In the genomic region with DNA sequence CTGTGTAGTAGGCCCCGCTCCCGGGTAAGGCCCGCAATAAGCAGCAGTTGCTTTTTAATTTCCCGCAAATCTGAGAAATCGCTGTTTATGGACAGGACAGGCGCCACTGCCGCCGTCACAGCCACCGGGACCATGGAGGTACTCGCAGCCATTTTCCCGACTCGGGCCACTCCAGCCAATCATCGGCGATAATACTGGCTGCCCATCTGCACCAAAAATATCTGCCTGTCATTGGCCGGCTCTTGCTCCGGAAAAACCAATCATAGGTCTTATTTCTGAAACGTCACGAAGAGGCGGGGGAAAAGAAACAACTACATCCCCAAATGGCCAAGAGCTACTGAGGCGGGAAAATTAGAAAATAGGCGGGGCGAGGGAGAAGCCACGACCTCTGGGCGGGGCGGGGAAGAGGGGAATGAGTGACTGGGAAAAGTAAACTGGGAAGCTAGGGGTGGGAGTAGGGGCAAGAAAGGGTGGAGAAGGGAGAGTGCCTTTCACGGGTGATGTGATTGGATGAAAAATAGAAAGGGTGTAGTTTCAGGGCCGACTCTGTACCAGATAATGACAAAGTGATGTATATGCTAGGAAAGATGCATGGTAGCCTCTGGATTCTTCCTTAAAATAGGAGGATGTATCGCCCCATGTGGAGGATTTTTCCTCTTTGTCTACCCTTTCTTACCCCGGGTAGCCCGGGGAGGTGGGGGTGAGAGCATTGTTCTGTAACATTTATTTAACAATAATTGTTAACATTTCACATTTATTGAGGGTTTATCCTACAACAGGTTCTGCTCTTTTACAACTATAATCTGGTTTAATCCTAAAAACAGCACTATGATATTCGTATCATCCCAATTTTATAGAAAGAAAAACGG, we compare ENCODE assay signal across 1 cellular context.
A peak's percentile ranks its signal among the peaks of the same experiment; 100 is the strongest.
TF ChIP-seq lines count a peak whose summit lies in the region.

A gene with protein sequence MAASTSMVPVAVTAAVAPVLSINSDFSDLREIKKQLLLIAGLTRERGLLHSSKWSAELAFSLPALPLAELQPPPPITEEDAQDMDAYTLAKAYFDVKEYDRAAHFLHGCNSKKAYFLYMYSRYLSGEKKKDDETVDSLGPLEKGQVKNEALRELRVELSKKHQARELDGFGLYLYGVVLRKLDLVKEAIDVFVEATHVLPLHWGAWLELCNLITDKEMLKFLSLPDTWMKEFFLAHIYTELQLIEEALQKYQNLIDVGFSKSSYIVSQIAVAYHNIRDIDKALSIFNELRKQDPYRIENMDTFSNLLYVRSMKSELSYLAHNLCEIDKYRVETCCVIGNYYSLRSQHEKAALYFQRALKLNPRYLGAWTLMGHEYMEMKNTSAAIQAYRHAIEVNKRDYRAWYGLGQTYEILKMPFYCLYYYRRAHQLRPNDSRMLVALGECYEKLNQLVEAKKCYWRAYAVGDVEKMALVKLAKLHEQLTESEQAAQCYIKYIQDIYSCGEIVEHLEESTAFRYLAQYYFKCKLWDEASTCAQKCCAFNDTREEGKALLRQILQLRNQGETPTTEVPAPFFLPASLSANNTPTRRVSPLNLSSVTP (minus strand): TSS at position 163 of the 869 bp plus-strand sequence. CDS start 11 bp downstream, at position 152.

TF ChIP-seq in HEK293, 187 proteins besides CTCF, POLR2A, EP300 and RAD21 (continued from another document and continues in another):
- TF ChIP-seq, protein P1, sequence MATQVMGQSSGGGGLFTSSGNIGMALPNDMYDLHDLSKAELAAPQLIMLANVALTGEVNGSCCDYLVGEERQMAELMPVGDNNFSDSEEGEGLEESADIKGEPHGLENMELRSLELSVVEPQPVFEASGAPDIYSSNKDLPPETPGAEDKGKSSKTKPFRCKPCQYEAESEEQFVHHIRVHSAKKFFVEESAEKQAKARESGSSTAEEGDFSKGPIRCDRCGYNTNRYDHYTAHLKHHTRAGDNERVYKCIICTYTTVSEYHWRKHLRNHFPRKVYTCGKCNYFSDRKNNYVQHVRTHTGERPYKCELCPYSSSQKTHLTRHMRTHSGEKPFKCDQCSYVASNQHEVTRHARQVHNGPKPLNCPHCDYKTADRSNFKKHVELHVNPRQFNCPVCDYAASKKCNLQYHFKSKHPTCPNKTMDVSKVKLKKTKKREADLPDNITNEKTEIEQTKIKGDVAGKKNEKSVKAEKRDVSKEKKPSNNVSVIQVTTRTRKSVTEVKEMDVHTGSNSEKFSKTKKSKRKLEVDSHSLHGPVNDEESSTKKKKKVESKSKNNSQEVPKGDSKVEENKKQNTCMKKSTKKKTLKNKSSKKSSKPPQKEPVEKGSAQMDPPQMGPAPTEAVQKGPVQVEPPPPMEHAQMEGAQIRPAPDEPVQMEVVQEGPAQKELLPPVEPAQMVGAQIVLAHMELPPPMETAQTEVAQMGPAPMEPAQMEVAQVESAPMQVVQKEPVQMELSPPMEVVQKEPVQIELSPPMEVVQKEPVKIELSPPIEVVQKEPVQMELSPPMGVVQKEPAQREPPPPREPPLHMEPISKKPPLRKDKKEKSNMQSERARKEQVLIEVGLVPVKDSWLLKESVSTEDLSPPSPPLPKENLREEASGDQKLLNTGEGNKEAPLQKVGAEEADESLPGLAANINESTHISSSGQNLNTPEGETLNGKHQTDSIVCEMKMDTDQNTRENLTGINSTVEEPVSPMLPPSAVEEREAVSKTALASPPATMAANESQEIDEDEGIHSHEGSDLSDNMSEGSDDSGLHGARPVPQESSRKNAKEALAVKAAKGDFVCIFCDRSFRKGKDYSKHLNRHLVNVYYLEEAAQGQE (tag by site-specific recombination; IDR thresholded peaks at IDR 0.05), result no peak
- TF ChIP-seq IKZF3 (tag by site-specific recombination; IDR thresholded peaks at IDR 0.05) (peak; percentile 100), ZNF747 (tag by site-specific recombination; IDR thresholded peaks at IDR 0.05) (no peak), ZNF350 (tag by site-specific recombination; IDR thresholded peaks at IDR 0.05) (no peak), ZNF311 (tag by site-specific recombination; IDR thresholded peaks at IDR 0.05; ENCODE audit: borderline replicate concordance) (no peak), ZNF48 (tag by site-specific recombination; IDR thresholded peaks at IDR 0.05) (no peak), ZNF155 (tag by site-specific recombination; IDR thresholded peaks at IDR 0.05) (no peak), OVOL3 (tag by site-specific recombination; IDR thresholded peaks at IDR 0.05) (no peak), GFI1B (tag by site-specific recombination; IDR thresholded peaks at IDR 0.05) (no peak), ZNF561 (tag by site-specific recombination; IDR thresholded peaks at IDR 0.05; ENCODE audit: borderline replicate concordance) (no peak; the same call in none of the 2 replicates), GLIS2 (tag by site-specific recombination; IDR thresholded peaks at IDR 0.05) (0 out of 2 replicates have a peak, but pooled peaks have one; percentile 49), ZNF837 (tag by site-specific recombination; IDR thresholded peaks at IDR 0.05) (no peak), ZSCAN30 (tag by site-specific recombination; IDR thresholded peaks at IDR 0.05) (0 out of 2 replicates have a peak, but pooled peaks have one; percentile 47), ZNF610 (tag by site-specific recombination; IDR thresholded peaks at IDR 0.05; ENCODE audit: borderline replicate concordance) (no peak), EGR2 (tag by site-specific recombination; IDR thresholded peaks at IDR 0.05; ENCODE audit: low read depth) (peak; percentile 2; the same call in 1 of the 2 replicates), ZBTB20 (tag by site-specific recombination; IDR thresholded peaks at IDR 0.05) (peak; percentile 67; the same call in 1 of the 2 replicates), KLF8 (tag by site-specific recombination; IDR thresholded peaks at IDR 0.05) (peak; percentile 93), ZNF707 (tag by site-specific recombination; IDR thresholded peaks at IDR 0.05) (no peak), ZNF558 (tag by site-specific recombination; IDR thresholded peaks at IDR 0.05) (peak; percentile 56; the same call in 1 of the 2 replicates), SP3 (tag by site-specific recombination; IDR thresholded peaks at IDR 0.05) (peak; percentile 97), ZNF585B (tag by site-specific recombination; IDR thresholded peaks at IDR 0.05) (no peak), ZNF76 (tag by site-specific recombination; IDR thresholded peaks at IDR 0.05; ENCODE audit: borderline replicate concordance, low read depth) (no peak; the same call in 1 of the 2 replicates), ZNF621 (tag by site-specific recombination; IDR thresholded peaks at IDR 0.05) (no peak), ZNF660 (tag by site-specific recombination; IDR thresholded peaks at IDR 0.05) (peak; percentile 63), ZNF426 (tag by site-specific recombination; IDR thresholded peaks at IDR 0.05) (no peak), PRDM1 (tag by site-specific recombination; IDR thresholded peaks at IDR 0.05) (peak; percentile 99)
- TF ChIP-seq, protein P2, sequence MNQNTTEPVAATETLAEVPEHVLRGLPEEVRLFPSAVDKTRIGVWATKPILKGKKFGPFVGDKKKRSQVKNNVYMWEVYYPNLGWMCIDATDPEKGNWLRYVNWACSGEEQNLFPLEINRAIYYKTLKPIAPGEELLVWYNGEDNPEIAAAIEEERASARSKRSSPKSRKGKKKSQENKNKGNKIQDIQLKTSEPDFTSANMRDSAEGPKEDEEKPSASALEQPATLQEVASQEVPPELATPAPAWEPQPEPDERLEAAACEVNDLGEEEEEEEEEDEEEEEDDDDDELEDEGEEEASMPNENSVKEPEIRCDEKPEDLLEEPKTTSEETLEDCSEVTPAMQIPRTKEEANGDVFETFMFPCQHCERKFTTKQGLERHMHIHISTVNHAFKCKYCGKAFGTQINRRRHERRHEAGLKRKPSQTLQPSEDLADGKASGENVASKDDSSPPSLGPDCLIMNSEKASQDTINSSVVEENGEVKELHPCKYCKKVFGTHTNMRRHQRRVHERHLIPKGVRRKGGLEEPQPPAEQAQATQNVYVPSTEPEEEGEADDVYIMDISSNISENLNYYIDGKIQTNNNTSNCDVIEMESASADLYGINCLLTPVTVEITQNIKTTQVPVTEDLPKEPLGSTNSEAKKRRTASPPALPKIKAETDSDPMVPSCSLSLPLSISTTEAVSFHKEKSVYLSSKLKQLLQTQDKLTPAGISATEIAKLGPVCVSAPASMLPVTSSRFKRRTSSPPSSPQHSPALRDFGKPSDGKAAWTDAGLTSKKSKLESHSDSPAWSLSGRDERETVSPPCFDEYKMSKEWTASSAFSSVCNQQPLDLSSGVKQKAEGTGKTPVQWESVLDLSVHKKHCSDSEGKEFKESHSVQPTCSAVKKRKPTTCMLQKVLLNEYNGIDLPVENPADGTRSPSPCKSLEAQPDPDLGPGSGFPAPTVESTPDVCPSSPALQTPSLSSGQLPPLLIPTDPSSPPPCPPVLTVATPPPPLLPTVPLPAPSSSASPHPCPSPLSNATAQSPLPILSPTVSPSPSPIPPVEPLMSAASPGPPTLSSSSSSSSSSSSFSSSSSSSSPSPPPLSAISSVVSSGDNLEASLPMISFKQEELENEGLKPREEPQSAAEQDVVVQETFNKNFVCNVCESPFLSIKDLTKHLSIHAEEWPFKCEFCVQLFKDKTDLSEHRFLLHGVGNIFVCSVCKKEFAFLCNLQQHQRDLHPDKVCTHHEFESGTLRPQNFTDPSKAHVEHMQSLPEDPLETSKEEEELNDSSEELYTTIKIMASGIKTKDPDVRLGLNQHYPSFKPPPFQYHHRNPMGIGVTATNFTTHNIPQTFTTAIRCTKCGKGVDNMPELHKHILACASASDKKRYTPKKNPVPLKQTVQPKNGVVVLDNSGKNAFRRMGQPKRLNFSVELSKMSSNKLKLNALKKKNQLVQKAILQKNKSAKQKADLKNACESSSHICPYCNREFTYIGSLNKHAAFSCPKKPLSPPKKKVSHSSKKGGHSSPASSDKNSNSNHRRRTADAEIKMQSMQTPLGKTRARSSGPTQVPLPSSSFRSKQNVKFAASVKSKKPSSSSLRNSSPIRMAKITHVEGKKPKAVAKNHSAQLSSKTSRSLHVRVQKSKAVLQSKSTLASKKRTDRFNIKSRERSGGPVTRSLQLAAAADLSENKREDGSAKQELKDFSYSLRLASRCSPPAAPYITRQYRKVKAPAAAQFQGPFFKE (tag by site-specific recombination; IDR thresholded peaks at IDR 0.05; ENCODE audit: borderline replicate concordance), result no peak
- TF ChIP-seq, protein P3, sequence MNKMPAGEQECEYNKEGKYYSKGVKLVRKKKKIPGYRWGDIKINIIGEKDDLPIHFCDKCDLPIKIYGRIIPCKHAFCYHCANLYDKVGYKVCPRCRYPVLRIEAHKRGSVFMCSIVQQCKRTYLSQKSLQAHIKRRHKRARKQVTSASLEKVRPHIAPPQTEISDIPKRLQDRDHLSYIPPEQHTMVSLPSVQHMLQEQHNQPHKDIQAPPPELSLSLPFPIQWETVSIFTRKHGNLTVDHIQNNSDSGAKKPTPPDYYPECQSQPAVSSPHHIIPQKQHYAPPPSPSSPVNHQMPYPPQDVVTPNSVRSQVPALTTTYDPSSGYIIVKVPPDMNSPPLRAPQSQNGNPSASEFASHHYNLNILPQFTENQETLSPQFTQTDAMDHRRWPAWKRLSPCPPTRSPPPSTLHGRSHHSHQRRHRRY (tag by site-specific recombination; IDR thresholded peaks at IDR 0.05), result no peak
- TF ChIP-seq, protein P4, sequence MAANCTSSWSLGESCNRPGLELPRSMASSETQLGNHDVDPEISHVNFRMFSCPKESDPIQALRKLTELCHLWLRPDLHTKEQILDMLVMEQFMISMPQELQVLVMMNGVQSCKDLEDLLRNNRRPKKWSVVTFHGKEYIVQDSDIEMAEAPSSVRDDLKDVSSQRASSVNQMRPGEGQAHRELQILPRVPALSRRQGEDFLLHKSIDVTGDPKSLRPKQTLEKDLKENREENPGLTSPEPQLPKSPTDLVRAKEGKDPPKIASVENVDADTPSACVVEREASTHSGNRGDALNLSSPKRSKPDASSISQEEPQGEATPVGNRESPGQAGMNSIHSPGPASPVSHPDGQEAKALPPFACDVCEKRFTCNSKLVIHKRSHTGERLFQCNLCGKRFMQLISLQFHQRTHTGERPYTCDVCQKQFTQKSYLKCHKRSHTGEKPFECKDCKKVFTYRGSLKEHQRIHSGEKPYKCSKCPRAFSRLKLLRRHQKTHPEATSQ (tag by site-specific recombination; IDR thresholded peaks at IDR 0.05), result no peak
- TF ChIP-seq, protein P5, sequence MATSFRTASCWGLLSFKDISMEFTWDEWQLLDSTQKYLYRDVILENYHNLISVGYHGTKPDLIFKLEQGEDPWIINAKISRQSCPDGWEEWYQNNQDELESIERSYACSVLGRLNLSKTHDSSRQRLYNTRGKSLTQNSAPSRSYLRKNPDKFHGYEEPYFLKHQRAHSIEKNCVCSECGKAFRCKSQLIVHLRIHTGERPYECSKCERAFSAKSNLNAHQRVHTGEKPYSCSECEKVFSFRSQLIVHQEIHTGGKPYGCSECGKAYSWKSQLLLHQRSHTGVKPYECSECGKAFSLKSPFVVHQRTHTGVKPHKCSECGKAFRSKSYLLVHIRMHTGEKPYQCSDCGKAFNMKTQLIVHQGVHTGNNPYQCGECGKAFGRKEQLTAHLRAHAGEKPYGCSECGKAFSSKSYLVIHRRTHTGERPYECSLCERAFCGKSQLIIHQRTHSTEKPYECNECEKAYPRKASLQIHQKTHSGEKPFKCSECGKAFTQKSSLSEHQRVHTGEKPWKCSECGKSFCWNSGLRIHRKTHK (tag by site-specific recombination; IDR thresholded peaks at IDR 0.05), result no peak
- TF ChIP-seq, protein P6, sequence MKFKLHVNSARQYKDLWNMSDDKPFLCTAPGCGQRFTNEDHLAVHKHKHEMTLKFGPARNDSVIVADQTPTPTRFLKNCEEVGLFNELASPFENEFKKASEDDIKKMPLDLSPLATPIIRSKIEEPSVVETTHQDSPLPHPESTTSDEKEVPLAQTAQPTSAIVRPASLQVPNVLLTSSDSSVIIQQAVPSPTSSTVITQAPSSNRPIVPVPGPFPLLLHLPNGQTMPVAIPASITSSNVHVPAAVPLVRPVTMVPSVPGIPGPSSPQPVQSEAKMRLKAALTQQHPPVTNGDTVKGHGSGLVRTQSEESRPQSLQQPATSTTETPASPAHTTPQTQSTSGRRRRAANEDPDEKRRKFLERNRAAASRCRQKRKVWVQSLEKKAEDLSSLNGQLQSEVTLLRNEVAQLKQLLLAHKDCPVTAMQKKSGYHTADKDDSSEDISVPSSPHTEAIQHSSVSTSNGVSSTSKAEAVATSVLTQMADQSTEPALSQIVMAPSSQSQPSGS (tag by site-specific recombination; IDR thresholded peaks at IDR 0.05; ENCODE audit: low read depth), result no peak
- TF ChIP-seq, protein P7, sequence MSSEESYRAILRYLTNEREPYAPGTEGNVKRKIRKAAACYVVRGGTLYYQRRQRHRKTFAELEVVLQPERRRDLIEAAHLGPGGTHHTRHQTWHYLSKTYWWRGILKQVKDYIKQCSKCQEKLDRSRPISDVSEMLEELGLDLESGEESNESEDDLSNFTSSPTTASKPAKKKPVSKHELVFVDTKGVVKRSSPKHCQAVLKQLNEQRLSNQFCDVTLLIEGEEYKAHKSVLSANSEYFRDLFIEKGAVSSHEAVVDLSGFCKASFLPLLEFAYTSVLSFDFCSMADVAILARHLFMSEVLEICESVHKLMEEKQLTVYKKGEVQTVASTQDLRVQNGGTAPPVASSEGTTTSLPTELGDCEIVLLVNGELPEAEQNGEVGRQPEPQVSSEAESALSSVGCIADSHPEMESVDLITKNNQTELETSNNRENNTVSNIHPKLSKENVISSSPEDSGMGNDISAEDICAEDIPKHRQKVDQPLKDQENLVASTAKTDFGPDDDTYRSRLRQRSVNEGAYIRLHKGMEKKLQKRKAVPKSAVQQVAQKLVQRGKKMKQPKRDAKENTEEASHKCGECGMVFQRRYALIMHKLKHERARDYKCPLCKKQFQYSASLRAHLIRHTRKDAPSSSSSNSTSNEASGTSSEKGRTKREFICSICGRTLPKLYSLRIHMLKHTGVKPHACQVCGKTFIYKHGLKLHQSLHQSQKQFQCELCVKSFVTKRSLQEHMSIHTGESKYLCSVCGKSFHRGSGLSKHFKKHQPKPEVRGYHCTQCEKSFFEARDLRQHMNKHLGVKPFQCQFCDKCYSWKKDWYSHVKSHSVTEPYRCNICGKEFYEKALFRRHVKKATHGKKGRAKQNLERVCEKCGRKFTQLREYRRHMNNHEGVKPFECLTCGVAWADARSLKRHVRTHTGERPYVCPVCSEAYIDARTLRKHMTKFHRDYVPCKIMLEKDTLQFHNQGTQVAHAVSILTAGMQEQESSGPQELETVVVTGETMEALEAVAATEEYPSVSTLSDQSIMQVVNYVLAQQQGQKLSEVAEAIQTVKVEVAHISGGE (tag by site-specific recombination; conservative IDR thresholded peaks at IDR 0.05; ENCODE audit: low read depth), result no peak
